8 cellular contexts compared by ENCODE assay signal in the genomic region with DNA sequence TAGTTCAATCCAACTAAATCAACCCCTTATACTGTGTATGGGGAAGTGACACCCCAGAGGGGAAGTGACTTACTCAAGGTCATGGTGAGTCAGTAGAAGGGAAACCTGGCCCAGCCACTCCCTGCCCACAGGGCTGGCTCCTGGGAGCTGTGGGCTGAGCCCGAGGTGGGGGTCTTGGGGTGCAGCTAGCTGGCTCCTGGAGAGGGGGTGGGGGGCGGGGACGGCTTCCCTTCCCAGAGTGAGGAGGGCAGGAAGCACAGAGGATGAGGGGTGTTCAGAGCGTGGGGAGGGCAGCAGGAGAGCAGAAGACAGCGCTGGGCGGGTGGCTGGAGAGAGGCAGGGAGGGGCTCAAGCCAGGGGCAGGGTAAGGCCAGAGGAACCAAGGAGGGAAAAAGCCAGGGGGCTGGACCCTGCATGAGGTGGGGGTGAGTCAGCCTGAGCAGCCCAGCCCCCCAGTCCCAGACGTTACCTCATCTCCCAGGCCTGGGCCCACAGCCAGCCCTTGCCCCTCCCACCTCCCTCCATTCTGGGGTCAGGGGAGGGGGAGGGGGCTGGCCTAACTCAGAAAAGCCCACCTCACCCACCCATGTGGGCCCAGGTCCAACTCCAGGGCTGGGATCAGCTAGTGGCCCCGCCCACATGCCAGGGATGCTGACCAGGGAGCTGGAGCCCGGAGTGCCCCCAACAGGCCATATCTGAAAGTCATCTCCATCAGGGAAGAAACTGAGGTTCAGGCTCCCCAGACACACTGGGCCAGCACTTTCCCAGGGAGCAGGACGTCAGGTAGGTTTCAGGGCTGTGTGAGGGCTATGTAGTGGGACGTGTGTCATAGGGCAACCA. TPM values are rescaled to one million over a fixed set of nuclear protein-coding genes. Genes with fewer than 3 reads are reported as not detected.
DNase-seq lines count a peak whose midpoint lies in the region; ATAC-seq and TF ChIP-seq lines count a peak whose summit lies in the region.

No MANE protein-coding gene starts in this region.

- no peaks in the 10 kb centered on the region for H3K9me3 Mint-ChIP-seq in naive thymus-derived CD4-positive, alpha-beta T cell

- DNase-seq in ACHN (peak; percentile 75), H7 (peak; percentile 81), SKM-1 (lab: John Stamatoyannopoulos, UW; ENCODE audit: unreplicated experiment) (peak; percentile 84), erythroblast (lab: John Stamatoyannopoulos, UW) (peak; percentile 36 to 74), NCI-H2196 treated with DMSO at 0.1 percent for 48 hours (lab: John Stamatoyannopoulos, UW; ENCODE audit: unreplicated experiment) (no peak)
- no peak for DNase-seq in naive thymus-derived CD4-positive, alpha-beta T cell
- DNase-seq in activated effector memory CD4-positive, alpha-beta T cell treated with Interleukin-2 at 50 U/mL for 16 hours: no peak

- peaks cover 11% of the 10 kb centered on the region for H3K27me3 ChIP-seq in H7 (ENCODE audit: control insufficient read depth, insufficient read depth, low read length)
- no peaks in the 10 kb centered on the region for H3K27me3 ChIP-seq in naive thymus-derived CD4-positive, alpha-beta T cell (ENCODE audit: control insufficient read depth in 2 of 2, insufficient read depth in 2 of 2, low read length in 2 of 2)

- peaks cover 0 to 5% (median 0%) of the 10 kb centered on the region in 5 donors for H3K36me3 Mint-ChIP-seq in naive thymus-derived CD4-positive, alpha-beta T cell

- in situ Hi-C loops in ACHN (cut with HindIII; ENCODE audit: low pct_ligation_motif_present, low pct_unique_long_range_greater_than_20kb, low sequenced_read_pairs): no loop called here

- POLR2A ChIA-PET in naive thymus-derived CD4-positive, alpha-beta T cell (lab: Charles Lee): interaction anchor here (0.7 to 1.1 kb wide), 2 partner anchors 48 to 77 kb away, joined by 3 read pairs; a partner anchor contains a TSS

- peaks cover 7 to 10% of the 10 kb centered on the region in 2 donors for H3K4me1 ChIP-seq in naive thymus-derived CD4-positive, alpha-beta T cell (ENCODE audit: control insufficient read depth in 2 of 2, insufficient read depth in 2 of 2, low read length in 2 of 2)

- no peak overlapping the region for H3K4me3 ChIP-seq in H7 (ENCODE audit: insufficient read depth, low read depth, low read length)
- H3K4me3 ChIP-seq in naive thymus-derived CD4-positive, alpha-beta T cell (ENCODE audit: low read length): no peak overlapping the region

- no peaks in the 10 kb centered on the region for H3K9me3 ChIP-seq in naive thymus-derived CD4-positive, alpha-beta T cell (ENCODE audit: control insufficient read depth in 2 of 3, low read length in 3 of 3)

- H3K27ac ChIP-seq in naive thymus-derived CD4-positive, alpha-beta T cell (ENCODE audit: low read depth, low read length): peak overlapping the region; percentile 8

- peaks cover 24% of the 10 kb centered on the region for H3K36me3 ChIP-seq in H7 (replicated peaks; ENCODE audit: control insufficient read depth, insufficient read depth, low read length)
- H3K36me3 ChIP-seq in naive thymus-derived CD4-positive, alpha-beta T cell (ENCODE audit: control insufficient read depth in 2 of 3, insufficient read depth in 3 of 3, low read length in 3 of 3): peaks cover 0 to 3% (median 0%) of the 10 kb centered on the region in 3 experiments

- ATAC-seq in naive thymus-derived CD4-positive, alpha-beta T cell: peak; percentile 59
- no peak for ATAC-seq in GM21529 (IDR thresholded peaks at IDR 0.05; ENCODE audit: unreplicated experiment)

- no peak for TF ChIP-seq POLR2A in erythroblast (IDR thresholded peaks at IDR 0.05; ENCODE audit: low read length)

- H3K27ac Mint-ChIP-seq in naive thymus-derived CD4-positive, alpha-beta T cell: peak overlapping the region in 1 of 9 donors; percentile 80

- peaks cover 0 to 14% (median 0%) of the 10 kb centered on the region in 5 donors for H3K27me3 Mint-ChIP-seq in naive thymus-derived CD4-positive, alpha-beta T cell

- CTCF ChIA-PET in naive thymus-derived CD4-positive, alpha-beta T cell (lab: Charles Lee): interaction anchor here (1.2 to 1.6 kb wide), 3 partner anchors 91 to 149 kb away, joined by 3 to 5 read pairs (median 4); no protein-coding TSS in a partner anchor

- intact Hi-C loops in naive thymus-derived CD4-positive, alpha-beta T cell (cut with micrococcal nuclease): loop anchor here in 1 of 2 donors (5.0 kb wide), 2 partner anchors 362 to 382 kb away; a partner anchor contains a TSS

- H3K4me1 Mint-ChIP-seq in naive thymus-derived CD4-positive, alpha-beta T cell: peaks cover 13 to 40% (median 24%) of the 10 kb centered on the region in 7 donors

- peak overlapping the region in 2 of 10 donors; percentile 25 to 44 for H3K4me3 Mint-ChIP-seq in naive thymus-derived CD4-positive, alpha-beta T cell

RNA-seq across cellular contexts. Expression of a gene that starts 2.8 kb away (rescaled TPM):
- total RNA-seq in H7 (2014; rRNA removed; shearing (Covaris generic)): 71.9 and 97.3 TPM in 2 replicates
- 10 to 100 TPM in 3 of 5 experiments, 1 to 10 TPM in 2; 4.1 to 63.2 (median 11.9) TPM for total RNA-seq in naive thymus-derived CD4-positive, alpha-beta T cell
- polyA plus RNA-seq in naive thymus-derived CD4-positive, alpha-beta T cell: 1 to 10 TPM; 2.7 to 4.5 TPM

RNA-seq across cellular contexts. Expression of a gene that starts 15.1 kb away (rescaled TPM):
- 0.76 and 3.2 TPM in 2 replicates for total RNA-seq in H7 (2014; rRNA removed; shearing (Covaris generic))
- total RNA-seq in naive thymus-derived CD4-positive, alpha-beta T cell: 10 to 100 TPM in 1 of 5 experiments, 1 to 10 TPM in 4; 2.4 to 67.1 (median 6.0) TPM
- polyA plus RNA-seq in naive thymus-derived CD4-positive, alpha-beta T cell: under 1 TPM; 0.09 to 0.25 TPM

RNA-seq across cellular contexts. Expression of a gene that starts 21.1 kb away (rescaled TPM):
- total RNA-seq in H7 (2014; rRNA removed; shearing (Covaris generic)): 165 and 216 TPM in 2 replicates
- total RNA-seq in naive thymus-derived CD4-positive, alpha-beta T cell: 1 to 10 TPM; 1.2 to 8.8 (median 5.7) TPM
- polyA plus RNA-seq in naive thymus-derived CD4-positive, alpha-beta T cell: 1 to 10 TPM in 1 of 2 donors, under 1 TPM in 1; 0.64 to 2.2 TPM

RNA-seq across cellular contexts. Expression of a gene that starts 22.2 kb away (rescaled TPM):
- total RNA-seq in H7 (2014; rRNA removed; shearing (Covaris generic)): 96.5 and 106 TPM in 2 replicates
- 100 to 1,000 TPM in 1 of 5 experiments, 10 to 100 TPM in 4; 65.8 to 126 (median 76.1) TPM for total RNA-seq in naive thymus-derived CD4-positive, alpha-beta T cell
- 10 to 100 TPM; 39.2 to 54.6 TPM for polyA plus RNA-seq in naive thymus-derived CD4-positive, alpha-beta T cell

RNA-seq across cellular contexts. Expression of a gene that starts 48.0 kb away (rescaled TPM):
- total RNA-seq in H7 (2014; rRNA removed; shearing (Covaris generic)): 11.4 and 12.1 TPM in 2 replicates
- 10 to 100 TPM in 2 of 5 experiments, 1 to 10 TPM in 3; 6.4 to 31.8 (median 6.8) TPM for total RNA-seq in naive thymus-derived CD4-positive, alpha-beta T cell
- 10 to 100 TPM; 11.7 to 19.4 TPM for polyA plus RNA-seq in naive thymus-derived CD4-positive, alpha-beta T cell

Comparison
In these comparisons a context has a peak if more than half of its experiments do, and no peak if none do; other contexts are left out.
1. DNase-seq: peak in ACHN (single experiment), H7 (single experiment), SKM-1 (single experiment) and erythroblast (2 of 2); none in naive thymus-derived CD4-positive, alpha-beta T cell (0 of 9), activated effector memory CD4-positive, alpha-beta T cell treated with Interleukin-2 at 50 U/mL for 16 hours (single experiment) and NCI-H2196 treated with DMSO at 0.1 percent for 48 hours (single experiment).
2. RNA of a gene that starts 21.1 kb away (total RNA-seq): 165 to 216 TPM in H7; 1.2 to 8.8 TPM in naive thymus-derived CD4-positive, alpha-beta T cell; every median in the first group is over 10 times any median in the second.